Comparison of ENCODE assay signal across 1 cellular context in genomic region chr5:177470759-177471536, GRCh38.
TF ChIP-seq lines count a peak whose summit lies in the region.

No MANE protein-coding gene starts in this region.

TF ChIP-seq in H1, 55 proteins besides CTCF, POLR2A, EP300 and RAD21:
- no peak for TF ChIP-seq EGR1 (IDR thresholded peaks at IDR 0.05; ENCODE audit: borderline replicate concordance, low read depth, low read length)
- TF ChIP-seq CHD7 (IDR thresholded peaks at IDR 0.05; ENCODE audit: insufficient replicate concordance, low read length): no peak
- no peak; the same call in 1 of the 2 replicates for TF ChIP-seq ATF2 (IDR thresholded peaks at IDR 0.05; ENCODE audit: low read length)
- no peak for TF ChIP-seq TAF7 (optimal IDR thresholded peaks at IDR 0.05; ENCODE audit: borderline replicate concordance, low read depth, low read length)
- no peak for TF ChIP-seq SUZ12 (IDR thresholded peaks at IDR 0.05; ENCODE audit: low read length)
- TF ChIP-seq KDM5A (IDR thresholded peaks at IDR 0.05; ENCODE audit: low read length): no peak
- TF ChIP-seq E2F6 (IDR thresholded peaks at IDR 0.05): no peak
- no peak for TF ChIP-seq BRCA1 (IDR thresholded peaks at IDR 0.05; ENCODE audit: low read depth, low read length)
- no peak for TF ChIP-seq SIRT6 (IDR thresholded peaks at IDR 0.05; ENCODE audit: low read length)
- no peak for TF ChIP-seq CEBPB (IDR thresholded peaks at IDR 0.05; ENCODE audit: low read depth, low read length)
- TF ChIP-seq FOSL1 (IDR thresholded peaks at IDR 0.05; ENCODE audit: insufficient read depth, low read depth, low read length): no peak
- no peak for TF ChIP-seq SRF (IDR thresholded peaks at IDR 0.05; ENCODE audit: low read depth, low read length)
- no peak for TF ChIP-seq SP4 (IDR thresholded peaks at IDR 0.05; ENCODE audit: low read length)
- 0 out of 2 replicates have a peak, but pooled peaks have one; percentile 3 for TF ChIP-seq TEAD4 (IDR thresholded peaks at IDR 0.05; ENCODE audit: low read depth, low read length)
- no peak for TF ChIP-seq ZNF274 (IDR thresholded peaks at IDR 0.05; ENCODE audit: borderline replicate concordance, extremely low read depth, low read length)
- no peak for TF ChIP-seq ASH2L (IDR thresholded peaks at IDR 0.05; ENCODE audit: low read length)
- peak; percentile 46; the same call in 1 of the 2 replicates for TF ChIP-seq POLR2AphosphoS5 (IDR thresholded peaks at IDR 0.05; ENCODE audit: low read depth, low read length)
- TF ChIP-seq MAX (IDR thresholded peaks at IDR 0.05): no peak
- peak; percentile 49; the same call in 1 of the 2 replicates for TF ChIP-seq MAFK (IDR thresholded peaks at IDR 0.05; ENCODE audit: low read depth, low read length)
- peak; percentile 19 for TF ChIP-seq KDM4A (IDR thresholded peaks at IDR 0.05; ENCODE audit: low read depth, low read length, severe bottlenecking)
- TF ChIP-seq JUND (IDR thresholded peaks at IDR 0.05; ENCODE audit: low read length): no peak
- TF ChIP-seq CHD1 (IDR thresholded peaks at IDR 0.05; ENCODE audit: low read depth, low read length): no peak
- no peak for TF ChIP-seq USF2 (IDR thresholded peaks at IDR 0.05; ENCODE audit: low read length)
- no peak for TF ChIP-seq GABPA (IDR thresholded peaks at IDR 0.05; ENCODE audit: borderline replicate concordance, insufficient read depth, low read length)
TF ChIP-seq in H1: peak in this region for 4.
